ENCODE assay signal across 2 cellular contexts in the genomic region with DNA sequence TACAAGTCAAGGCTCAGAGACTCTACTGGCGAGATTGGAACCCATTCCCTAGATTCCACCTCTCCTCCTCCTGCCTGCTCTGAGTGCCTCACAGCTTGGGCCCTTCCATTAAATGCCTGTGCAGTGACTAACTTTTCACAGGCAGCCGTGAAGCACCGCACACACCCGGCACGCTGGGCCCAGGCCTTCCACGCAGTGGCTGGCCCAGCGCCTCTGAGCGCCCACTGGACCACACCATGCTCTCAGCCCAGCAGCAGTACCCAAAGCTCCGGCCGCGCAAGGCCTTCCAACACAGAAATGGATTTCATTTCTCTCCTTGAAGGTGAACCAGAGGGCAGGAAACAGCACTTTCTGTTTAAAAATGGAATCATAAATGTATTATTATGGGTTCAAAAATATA.
TF ChIP-seq lines count a peak whose summit lies in the region.

No MANE protein-coding gene starts in this region.

TF ChIP-seq in liver, 16 proteins besides CTCF, POLR2A, EP300 and RAD21 (continued from another document):
- TF ChIP-seq, protein P1, sequence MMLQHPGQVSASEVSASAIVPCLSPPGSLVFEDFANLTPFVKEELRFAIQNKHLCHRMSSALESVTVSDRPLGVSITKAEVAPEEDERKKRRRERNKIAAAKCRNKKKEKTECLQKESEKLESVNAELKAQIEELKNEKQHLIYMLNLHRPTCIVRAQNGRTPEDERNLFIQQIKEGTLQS (IDR thresholded peaks at IDR 0.05): no peak
- TF ChIP-seq REST (IDR thresholded peaks at IDR 0.05): no peak
- TF ChIP-seq GABPA (IDR thresholded peaks at IDR 0.05 in 1 of 2, conservative IDR thresholded peaks at IDR 0.05 in 1 of 2): no peak

TF ChIP-seq in HepG2, 621 proteins besides CTCF, POLR2A, EP300 and RAD21:
- TF ChIP-seq, protein P2, sequence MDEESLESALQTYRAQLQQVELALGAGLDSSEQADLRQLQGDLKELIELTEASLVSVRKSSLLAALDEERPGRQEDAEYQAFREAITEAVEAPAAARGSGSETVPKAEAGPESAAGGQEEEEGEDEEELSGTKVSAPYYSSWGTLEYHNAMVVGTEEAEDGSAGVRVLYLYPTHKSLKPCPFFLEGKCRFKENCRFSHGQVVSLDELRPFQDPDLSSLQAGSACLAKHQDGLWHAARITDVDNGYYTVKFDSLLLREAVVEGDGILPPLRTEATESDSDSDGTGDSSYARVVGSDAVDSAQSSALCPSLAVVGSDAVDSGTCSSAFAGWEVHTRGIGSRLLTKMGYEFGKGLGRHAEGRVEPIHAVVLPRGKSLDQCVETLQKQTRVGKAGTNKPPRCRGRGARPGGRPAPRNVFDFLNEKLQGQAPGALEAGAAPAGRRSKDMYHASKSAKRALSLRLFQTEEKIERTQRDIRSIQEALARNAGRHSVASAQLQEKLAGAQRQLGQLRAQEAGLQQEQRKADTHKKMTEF (CRISPR knock-in tag; IDR thresholded peaks at IDR 0.05): no peak
- TF ChIP-seq ARNTL (CRISPR knock-in tag; IDR thresholded peaks at IDR 0.05) (no peak), TFAP4 (IDR thresholded peaks at IDR 0.05; ENCODE audit: borderline replicate concordance, low read depth) (no peak), ZMYM3 (CRISPR knock-in tag; IDR thresholded peaks at IDR 0.05) (no peak)
